In the genomic region with DNA sequence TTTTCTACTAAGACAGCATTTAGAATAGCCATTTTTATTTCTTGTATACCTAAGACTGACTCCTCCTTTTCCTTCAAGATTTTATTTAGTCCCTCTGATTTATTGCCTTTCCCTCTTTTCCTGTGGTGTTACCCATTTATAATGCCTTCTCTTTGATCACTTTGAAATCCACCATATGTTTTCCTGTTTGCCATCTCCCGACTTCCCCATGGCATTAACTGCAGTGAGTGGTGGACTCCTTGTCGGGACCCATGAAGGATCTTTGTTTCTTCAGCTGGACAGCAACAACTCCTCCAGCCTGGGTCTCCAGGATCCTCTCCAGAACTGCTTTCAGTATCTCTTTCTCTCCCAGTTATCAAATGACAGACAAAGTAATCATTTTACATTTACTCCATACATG, we compare ENCODE assay signal across 1 cellular context.
TF ChIP-seq lines count a peak whose summit lies in the region.

No MANE protein-coding gene starts in this region.

TF ChIP-seq in WTC11, 78 proteins besides CTCF, POLR2A, EP300 and RAD21 (continued from another document):
- TF ChIP-seq, protein P1, sequence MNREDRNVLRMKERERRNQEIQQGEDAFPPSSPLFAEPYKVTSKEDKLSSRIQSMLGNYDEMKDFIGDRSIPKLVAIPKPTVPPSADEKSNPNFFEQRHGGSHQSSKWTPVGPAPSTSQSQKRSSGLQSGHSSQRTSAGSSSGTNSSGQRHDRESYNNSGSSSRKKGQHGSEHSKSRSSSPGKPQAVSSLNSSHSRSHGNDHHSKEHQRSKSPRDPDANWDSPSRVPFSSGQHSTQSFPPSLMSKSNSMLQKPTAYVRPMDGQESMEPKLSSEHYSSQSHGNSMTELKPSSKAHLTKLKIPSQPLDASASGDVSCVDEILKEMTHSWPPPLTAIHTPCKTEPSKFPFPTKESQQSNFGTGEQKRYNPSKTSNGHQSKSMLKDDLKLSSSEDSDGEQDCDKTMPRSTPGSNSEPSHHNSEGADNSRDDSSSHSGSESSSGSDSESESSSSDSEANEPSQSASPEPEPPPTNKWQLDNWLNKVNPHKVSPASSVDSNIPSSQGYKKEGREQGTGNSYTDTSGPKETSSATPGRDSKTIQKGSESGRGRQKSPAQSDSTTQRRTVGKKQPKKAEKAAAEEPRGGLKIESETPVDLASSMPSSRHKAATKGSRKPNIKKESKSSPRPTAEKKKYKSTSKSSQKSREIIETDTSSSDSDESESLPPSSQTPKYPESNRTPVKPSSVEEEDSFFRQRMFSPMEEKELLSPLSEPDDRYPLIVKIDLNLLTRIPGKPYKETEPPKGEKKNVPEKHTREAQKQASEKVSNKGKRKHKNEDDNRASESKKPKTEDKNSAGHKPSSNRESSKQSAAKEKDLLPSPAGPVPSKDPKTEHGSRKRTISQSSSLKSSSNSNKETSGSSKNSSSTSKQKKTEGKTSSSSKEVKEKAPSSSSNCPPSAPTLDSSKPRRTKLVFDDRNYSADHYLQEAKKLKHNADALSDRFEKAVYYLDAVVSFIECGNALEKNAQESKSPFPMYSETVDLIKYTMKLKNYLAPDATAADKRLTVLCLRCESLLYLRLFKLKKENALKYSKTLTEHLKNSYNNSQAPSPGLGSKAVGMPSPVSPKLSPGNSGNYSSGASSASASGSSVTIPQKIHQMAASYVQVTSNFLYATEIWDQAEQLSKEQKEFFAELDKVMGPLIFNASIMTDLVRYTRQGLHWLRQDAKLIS (CRISPR knock-in tag; IDR thresholded peaks at IDR 0.05; ENCODE audit: borderline replicate concordance) = no peak
- TF ChIP-seq CREM (CRISPR knock-in tag; IDR thresholded peaks at IDR 0.05) = no peak
- TF ChIP-seq NR1H2 (CRISPR knock-in tag; IDR thresholded peaks at IDR 0.05) = no peak
TF ChIP-seq in WTC11: peak in this region for 0.
